ENCODE assay signal across 12 cellular contexts in the genomic region with DNA sequence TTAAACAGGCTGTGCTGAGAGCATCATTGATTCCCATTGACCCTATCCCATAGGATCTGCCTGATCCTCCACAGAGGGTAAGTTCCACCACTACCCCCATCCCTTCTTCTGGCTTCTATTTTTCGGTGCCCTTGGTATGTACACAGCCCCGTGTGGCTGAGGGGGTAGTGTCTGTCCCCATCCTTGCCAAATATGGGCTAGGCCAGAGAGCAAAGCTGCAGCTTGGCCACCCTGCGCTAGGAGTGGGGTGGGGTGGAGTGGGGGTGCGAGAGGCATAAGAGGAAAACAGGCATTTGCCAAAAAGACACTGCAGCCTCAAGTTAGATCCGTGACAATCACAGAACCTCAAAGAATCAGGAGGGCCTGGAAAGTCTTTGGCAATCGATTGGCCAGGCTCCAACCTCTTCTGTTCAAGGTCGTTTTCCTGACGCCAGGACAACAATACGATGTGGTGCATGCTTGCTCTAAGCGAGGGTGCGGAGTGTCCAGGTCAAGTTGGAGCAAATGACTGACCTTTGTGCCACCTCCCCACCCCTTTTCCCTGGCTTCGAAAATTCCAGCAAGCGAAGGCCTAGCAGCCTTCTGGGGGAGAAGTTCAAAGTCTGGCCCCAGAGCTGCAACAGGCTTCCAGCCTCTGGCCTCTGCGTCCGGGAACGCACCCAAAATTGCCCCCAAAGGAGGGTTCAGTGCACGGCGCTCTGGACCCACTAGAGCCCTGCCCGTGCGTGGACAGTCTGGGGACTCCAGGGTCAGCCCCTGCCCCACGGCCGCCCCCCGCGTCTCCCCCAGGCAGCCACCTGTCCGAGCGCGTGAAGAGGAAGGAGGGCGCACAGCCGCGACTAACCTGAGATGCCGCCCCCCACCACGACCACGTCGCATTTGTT. TPM values are rescaled to one million over a fixed set of nuclear protein-coding genes. Genes with fewer than 3 reads are reported as not detected.
DNase-seq lines count a peak whose midpoint lies in the region; ATAC-seq, FAIRE-seq and TF ChIP-seq lines count a peak whose summit lies in the region.
"Had no signal": no experiment of that assay in that cellular context is flagged by ENCODE, and none has a peak within 500 bp of the region (broad histone marks: within the 10 kb centered on the region; RNA-seq: fewer than 3 reads in every experiment).

No MANE protein-coding gene starts in this region.

- H3K9me3 ChIP-seq in right cardiac atrium (ENCODE audit: control insufficient read depth, low read length), result no peaks in the 10 kb centered on the region
- H3K9me3 ChIP-seq in pancreas, result no peaks in the 10 kb centered on the region

- H3K4me1 ChIP-seq in right cardiac atrium (ENCODE audit: control insufficient read depth, insufficient read depth, low read length), result peaks cover 7% of the 10 kb centered on the region
- no peaks in the 10 kb centered on the region for H3K4me1 ChIP-seq in pancreas

- H3K27me3 ChIP-seq in right cardiac atrium (ENCODE audit: control insufficient read depth, insufficient read depth), result no peaks in the 10 kb centered on the region
- no peaks in the 10 kb centered on the region for H3K27me3 ChIP-seq in pancreas

- WGBS in right cardiac atrium, result 13% methylated on average over 34 of the region's 34 CpGs
- 20 to 28% methylated on average over 34 of the region's 34 CpGs for WGBS in pancreas, 2 donors

- TF ChIP-seq CTCF in pancreas (IDR thresholded peaks at IDR 0.05), result no peak

- FAIRE-seq in pancreas (lab: Jason Lieb, UNC), result no peak

- DNase-seq in Right ventricle myocardium inferior (ENCODE audit: missing footprints), result no peak
- DNase-seq in cardiac septum (ENCODE audit: low spot score), result no peak
- DNase-seq in right cardiac atrium, result peak; percentile 52 to 67 (median 60)
- peak in 2 of 6 donors; percentile 21 to 52 for DNase-seq in pancreas
- DNase-seq in activated effector memory CD4-positive, alpha-beta T cell treated with anti-CD3 and anti-CD28 coated beads, Interleukin-2, amount 50 U/mL, for 16 hours, result no peak
- no peak for DNase-seq in amniotic stem cell (lab: John Stamatoyannopoulos, UW)
- no peak for DNase-seq in DMS79 treated with DMSO at 0.1 percent for 48 hours (lab: John Stamatoyannopoulos, UW)
- DNase-seq: NCI-H2171 treated with DMSO at 0.1 percent for 48 hours, SHP77 treated with DMSO at 0.1 percent for 48 hours had no signal

- peak; percentile 50 for ATAC-seq in Right ventricle myocardium inferior
- peak; percentile 55 to 65 for ATAC-seq in right cardiac atrium
- ATAC-seq in pancreas, result peak in 3 of 4 donors; percentile 17 to 31 (median 23)
- ATAC-seq in HG02588 (IDR thresholded peaks at IDR 0.05; ENCODE audit: unreplicated experiment), result no peak

- H3K27ac ChIP-seq in right cardiac atrium (ENCODE audit: low read length), result peak overlapping the region; percentile 54
- H3K27ac ChIP-seq in pancreas, result peak overlapping the region in 1 of 4 donors; percentile 23

- intact Hi-C loops in Right ventricle myocardium inferior (cut with DNase I), result loop anchor here (5.0 kb wide), 1 partner anchor 44 kb away; no protein-coding TSS in a partner anchor
- intact Hi-C loops in cardiac septum (cut with DNase I), result no loop called here
- intact Hi-C loops in right cardiac atrium (cut with DNase I), result no loop called here
- intact Hi-C loops in pancreas (cut with DNase I), result no loop called here

- no peaks in the 10 kb centered on the region for H3K36me3 ChIP-seq in pancreas

- H3K4me3 ChIP-seq in right cardiac atrium (ENCODE audit: low read length) (peak overlapping the region; percentile 37), pancreas (peak overlapping the region in 2 of 4 donors; percentile 13 to 33)

RNA-seq across cellular contexts. Expression of a gene that starts 0.6 kb away (rescaled TPM):
- total RNA-seq in Right ventricle myocardium inferior (126 TPM), cardiac septum (111 TPM), right cardiac atrium (10 to 100 TPM; 71.7 to 93.6 (median 84.3) TPM), pancreas (10 to 100 TPM in 1 of 6 donors, 1 to 10 TPM in 5; 3.1 to 10.7 (median 5.7) TPM)
- polyA plus RNA-seq in right cardiac atrium (59.7 TPM), pancreas (10 to 100 TPM in 1 of 2 donors, 1 to 10 TPM in 1; 4.9 to 15.1 TPM)
- total RNA-seq: activated CD4-positive, alpha-beta T cell treated with anti-CD3 and anti-CD28 coated beads, Interleukin-2, amount 10 ng/mL, durations not matched to agents 24 days and 14 days had no signal
- polyA plus RNA-seq: neural cell had no signal

Comparison
In these comparisons a context has a peak if more than half of its experiments do, and no peak if none do; other contexts are left out.
1. DNase-seq: peak in right cardiac atrium (3 of 3); none in Right ventricle myocardium inferior (single experiment), cardiac septum (single experiment), activated effector memory CD4-positive, alpha-beta T cell treated with anti-CD3 and anti-CD28 coated beads, Interleukin-2, amount 50 U/mL, for 16 hours (single experiment), amniotic stem cell (single experiment) and DMS79 treated with DMSO at 0.1 percent for 48 hours (single experiment).